ENCODE assay signal across 12 cellular contexts in the genomic region with DNA sequence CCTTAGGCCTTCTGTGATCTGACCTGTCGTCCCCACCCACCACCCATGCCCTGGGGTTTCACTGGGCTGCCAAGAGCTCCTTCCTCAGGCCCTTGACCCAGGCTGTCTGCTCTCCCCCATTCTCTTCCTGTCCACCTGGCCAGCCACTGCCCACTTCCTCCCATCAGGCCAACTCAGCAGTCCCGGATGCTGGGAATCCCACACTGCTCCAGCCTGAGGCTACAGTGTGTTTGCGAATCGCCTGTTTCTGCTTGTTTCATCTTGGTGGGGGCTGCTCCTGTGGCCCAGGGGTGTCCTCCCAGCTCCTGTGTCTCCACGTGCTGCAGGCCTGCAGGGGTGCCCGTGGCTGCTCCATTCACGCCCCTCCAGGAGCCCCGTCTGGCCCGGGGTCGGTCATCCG. TPM values are rescaled to one million over a fixed set of nuclear protein-coding genes. Genes with fewer than 3 reads are reported as not detected.
DNase-seq lines count a peak whose midpoint lies in the region; ATAC-seq, FAIRE-seq and TF ChIP-seq lines count a peak whose summit lies in the region.
"Had no signal": no experiment of that assay in that cellular context is flagged by ENCODE, and none has a peak within 500 bp of the region (broad histone marks: within the 10 kb centered on the region; RNA-seq: fewer than 3 reads in every experiment).

No MANE protein-coding gene starts in this region.

- peaks cover 20% of the 10 kb centered on the region for H3K27me3 ChIP-seq in CD8-positive, alpha-beta memory T cell (ENCODE audit: insufficient read depth, low read length, poor library complexity, severe bottlenecking)
- peaks cover 5 to 15% of the 10 kb centered on the region in 2 donors for H3K27me3 ChIP-seq in small intestine (ENCODE audit: control insufficient read depth in 2 of 2, insufficient read depth in 2 of 2, low read length in 2 of 2)

- in situ Hi-C loops in astrocyte of the cerebellum (cut with HindIII; ENCODE audit: low sequenced_read_pairs), result loop anchor here (10.0 kb wide), 1 partner anchor 261 kb away; a partner anchor contains a TSS

- TF ChIP-seq CTCF in LNCaP clone FGC (IDR thresholded peaks at IDR 0.05; ENCODE audit: control insufficient read depth, extremely low read depth, insufficient read depth) (no peak), astrocyte of the cerebellum (IDR thresholded peaks at IDR 0.05; ENCODE audit: low read depth, low read length, missing control alignments) (no peak), WTC11 (IDR thresholded peaks at IDR 0.05) (no peak)

- no peaks in the 10 kb centered on the region for H3K36me3 ChIP-seq in CD8-positive, alpha-beta memory T cell (ENCODE audit: insufficient read depth, low read length)
- no peaks in the 10 kb centered on the region for H3K36me3 ChIP-seq in small intestine (ENCODE audit: control insufficient read depth in 2 of 2, insufficient read depth in 2 of 2, low read length in 2 of 2)

- H3K4me1 ChIP-seq in CD8-positive, alpha-beta memory T cell (ENCODE audit: insufficient read depth, low read length), result peaks cover 7% of the 10 kb centered on the region
- H3K4me1 ChIP-seq in small intestine (ENCODE audit: control insufficient read depth in 2 of 2, insufficient read depth in 1 of 2, low read depth in 1 of 2, low read length in 1 of 2), result peaks cover 3% of the 10 kb centered on the region in 2 donors

- H3K4me3 Mint-ChIP-seq in CD8-positive, alpha-beta memory T cell, result peak overlapping the region in 6 of 7 donors; percentile 29 to 83 (median 42)
- H3K4me3 Mint-ChIP-seq in naive B cell, result peak overlapping the region in 7 of 8 donors; percentile 30 to 64 (median 44)
- H3K4me3 Mint-ChIP-seq in WTC11, result no peak overlapping the region
- H3K4me3 Mint-ChIP-seq: type B pancreatic cell had no signal

- POLR2A ChIA-PET in CD8-positive, alpha-beta memory T cell (lab: Charles Lee), result interaction anchor here (0.6 to 5.9 kb wide), 5 partner anchors 12 to 74 kb away, joined by 3 to 53 read pairs (median 5); a partner anchor contains a TSS
- POLR2A ChIA-PET in WTC11 (lab: Charles Lee), result interaction anchor here (0.6 kb wide), 1 partner anchor 1540 kb away, joined by 3 read pairs; no protein-coding TSS in a partner anchor

- ATAC-seq in naive B cell (ENCODE audit: low read depth in 2 of 2), result no peak
- no peak for ATAC-seq in WTC11
- no peak for ATAC-seq in GM18520 (IDR thresholded peaks at IDR 0.05; ENCODE audit: unreplicated experiment)

- no peaks in the 10 kb centered on the region for H3K9me3 Mint-ChIP-seq in CD8-positive, alpha-beta memory T cell
- no peaks in the 10 kb centered on the region for H3K9me3 Mint-ChIP-seq in naive B cell
- no peaks in the 10 kb centered on the region for H3K9me3 Mint-ChIP-seq in WTC11
- H3K9me3 Mint-ChIP-seq: central memory CD8-positive, alpha-beta T cell; type B pancreatic cell had no signal

- H3K9me3 ChIP-seq in CD8-positive, alpha-beta memory T cell (ENCODE audit: low read length), result no peaks in the 10 kb centered on the region
- no peaks in the 10 kb centered on the region for H3K9me3 ChIP-seq in small intestine (ENCODE audit: control insufficient read depth, low read depth)

- CTCF ChIA-PET in CD8-positive, alpha-beta memory T cell (lab: Charles Lee), result interaction anchor here (0.9 to 22.8 kb wide), 4 partner anchors 9 to 71 kb away, joined by 3 to 332 read pairs (median 84); a partner anchor contains a TSS
- CTCF ChIA-PET in WTC11 (lab: Charles Lee), result interaction anchor here (0.8 to 8.8 kb wide), 5 partner anchors 13 to 359 kb away, joined by 3 to 90 read pairs (median 22); a partner anchor contains a TSS

- no peak for DNase-seq in CD8-positive, alpha-beta memory T cell
- no peak for DNase-seq in LNCaP clone FGC (ENCODE audit: low read depth)
- DNase-seq in astrocyte of the cerebellum (ENCODE audit: low read depth), result no peak
- DNase-seq in naive B cell, result no peak
- no peak for DNase-seq in small intestine
- no peak for DNase-seq in WTC11 (ENCODE audit: low spot score)
- DNase-seq in HUDEP-2 (lab: John Stamatoyannopoulos, UW; ENCODE audit: unreplicated experiment in 76 of 76), result no peak
- DNase-seq: stimulated activated CD4-positive, alpha-beta T cell treated with anti-CD3 and anti-CD28 coated beads, Interleukin-2, amount 100 ng/mL, for 24 hours had no signal

- no peak overlapping the region for H3K4me3 ChIP-seq in CD8-positive, alpha-beta memory T cell (ENCODE audit: low read length)
- H3K4me3 ChIP-seq in LNCaP clone FGC (ENCODE audit: low read depth, low read length) (peak overlapping the region; percentile 42; the same call in 1 of the 2 replicates), astrocyte of the cerebellum (ENCODE audit: low read depth, low read length) (peak overlapping the region; percentile 19), small intestine (ENCODE audit: low read depth in 1 of 2, low read length in 2 of 2) (no peak overlapping the region)

- peaks cover 2 to 20% of the 10 kb centered on the region in 2 donors for H3K27me3 Mint-ChIP-seq in CD8-positive, alpha-beta memory T cell
- H3K27me3 Mint-ChIP-seq in naive B cell (peaks cover 6 to 46% (median 13%) of the 10 kb centered on the region in 3 donors), WTC11 (ENCODE audit: low read depth) (peaks cover 43% of the 10 kb centered on the region)

- H3K27ac Mint-ChIP-seq in CD8-positive, alpha-beta memory T cell, result peak overlapping the region in 1 of 8 donors; percentile 54
- H3K27ac Mint-ChIP-seq in naive B cell (no peak overlapping the region), WTC11 (no peak overlapping the region)
- H3K27ac Mint-ChIP-seq: type B pancreatic cell had no signal

- H3K27ac ChIP-seq in CD8-positive, alpha-beta memory T cell (ENCODE audit: low read depth, low read length), result no peak overlapping the region
- H3K27ac ChIP-seq in small intestine (ENCODE audit: low read depth in 1 of 2, low read length in 1 of 2), result no peak overlapping the region

- 61 to 69% (median 63%) methylated on average over 10 to 11 of the region's 11 CpGs for WGBS in small intestine, 3 donors

- H3K4me1 Mint-ChIP-seq in CD8-positive, alpha-beta memory T cell, result peaks cover 6 to 18% (median 9%) of the 10 kb centered on the region in 3 donors
- H3K4me1 Mint-ChIP-seq in naive B cell (peaks cover 7 to 9% (median 8%) of the 10 kb centered on the region in 3 donors), WTC11 (peaks cover 9% of the 10 kb centered on the region)

- H3K36me3 Mint-ChIP-seq in CD8-positive, alpha-beta memory T cell, result no peaks in the 10 kb centered on the region
- no peaks in the 10 kb centered on the region for H3K36me3 Mint-ChIP-seq in naive B cell
- H3K36me3 Mint-ChIP-seq in WTC11, result no peaks in the 10 kb centered on the region
- H3K36me3 Mint-ChIP-seq: type B pancreatic cell had no signal

- no peak for FAIRE-seq in small intestine (lab: Jason Lieb, UNC)
- FAIRE-seq: GM18507 had no signal

TF ChIP-seq in WTC11, 78 proteins besides CTCF, POLR2A, EP300 and RAD21 (continues in another document):
- TF ChIP-seq JAZF1 (CRISPR knock-in tag; IDR thresholded peaks at IDR 0.05) (no peak), EMX1 (CRISPR knock-in tag; IDR thresholded peaks at IDR 0.05) (no peak), TEAD4 (CRISPR knock-in tag; IDR thresholded peaks at IDR 0.05) (no peak), CREB1 (CRISPR knock-in tag; IDR thresholded peaks at IDR 0.05) (no peak), ESRRA (CRISPR knock-in tag; IDR thresholded peaks at IDR 0.05; ENCODE audit: borderline replicate concordance) (no peak), GTF2I (CRISPR knock-in tag; conservative IDR thresholded peaks at IDR 0.05) (no peak)
- TF ChIP-seq, protein P1, sequence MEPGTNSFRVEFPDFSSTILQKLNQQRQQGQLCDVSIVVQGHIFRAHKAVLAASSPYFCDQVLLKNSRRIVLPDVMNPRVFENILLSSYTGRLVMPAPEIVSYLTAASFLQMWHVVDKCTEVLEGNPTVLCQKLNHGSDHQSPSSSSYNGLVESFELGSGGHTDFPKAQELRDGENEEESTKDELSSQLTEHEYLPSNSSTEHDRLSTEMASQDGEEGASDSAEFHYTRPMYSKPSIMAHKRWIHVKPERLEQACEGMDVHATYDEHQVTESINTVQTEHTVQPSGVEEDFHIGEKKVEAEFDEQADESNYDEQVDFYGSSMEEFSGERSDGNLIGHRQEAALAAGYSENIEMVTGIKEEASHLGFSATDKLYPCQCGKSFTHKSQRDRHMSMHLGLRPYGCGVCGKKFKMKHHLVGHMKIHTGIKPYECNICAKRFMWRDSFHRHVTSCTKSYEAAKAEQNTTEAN (CRISPR knock-in tag; IDR thresholded peaks at IDR 0.05), result no peak

RNA-seq across cellular contexts. Expression of a gene that starts 0.8 kb away (rescaled TPM):
- total RNA-seq in CD8-positive, alpha-beta memory T cell, result 10 to 100 TPM; 34.8 to 38.2 TPM
- polyA plus RNA-seq in CD8-positive, alpha-beta memory T cell, result 50.3 TPM
- polyA plus RNA-seq in naive B cell (ENCODE audit: low read depth in 6 of 6) (10 to 100 TPM in 1 of 6 donors, 1 to 10 TPM in 4, not detected in 1; 4.0 to 10.2 (median 6.2) TPM), small intestine (10 to 100 TPM in 2 of 3 donors, 1 to 10 TPM in 1; 4.9 to 14.1 (median 11.5) TPM)
- 30.9 to 64.3 TPM (median 61.4 TPM) in 3 replicates for total RNA-seq in WTC11 (2021)

RNA-seq across cellular contexts. Expression of a gene that starts 6.9 kb away (rescaled TPM):
- 10 to 100 TPM; 64.2 to 72.0 TPM for total RNA-seq in CD8-positive, alpha-beta memory T cell
- polyA plus RNA-seq in CD8-positive, alpha-beta memory T cell, result 127 TPM
- polyA plus RNA-seq in naive B cell (ENCODE audit: low read depth in 6 of 6) (10 to 100 TPM; 21.5 to 62.0 (median 38.0) TPM), small intestine (10 to 100 TPM; 36.5 to 55.5 (median 39.7) TPM)
- total RNA-seq in WTC11 (2021), result 40.6 to 43.1 TPM (median 43.0 TPM) in 3 replicates

RNA-seq across cellular contexts. Expression of a gene that starts 8.5 kb away (rescaled TPM):
- total RNA-seq in CD8-positive, alpha-beta memory T cell, result 10 to 100 TPM in 1 of 2 experiments, 1 to 10 TPM in 1; 7.6 to 11.1 TPM
- polyA plus RNA-seq in CD8-positive, alpha-beta memory T cell, result 16.9 TPM
- 1 to 10 TPM in 1 of 6 donors, under 1 TPM in 4, not detected in 1; 0.23 to 7.9 (median 0.56) TPM for polyA plus RNA-seq in naive B cell (ENCODE audit: low read depth in 6 of 6)
- polyA plus RNA-seq in small intestine, result 1 to 10 TPM in 2 of 3 donors, under 1 TPM in 1; 0.81 to 3.4 (median 1.3) TPM
- total RNA-seq in WTC11 (2021), result 22.7 to 28.6 TPM (median 27.3 TPM) in 3 replicates

RNA-seq across cellular contexts. Expression of a gene that starts 12.2 kb away (rescaled TPM):
- 1 to 10 TPM; 9.8 to 9.9 TPM for total RNA-seq in CD8-positive, alpha-beta memory T cell
- polyA plus RNA-seq in CD8-positive, alpha-beta memory T cell, result 0.53 TPM
- polyA plus RNA-seq in naive B cell (ENCODE audit: low read depth in 6 of 6) (under 1 TPM in 2 of 6 donors, not detected in 4; 0.41 to 0.95 TPM), small intestine (1 to 10 TPM in 1 of 3 donors, under 1 TPM in 1, not detected in 1; 0.95 to 1.6 TPM)
- 19.4 to 20.8 TPM (median 20.2 TPM) in 3 replicates for total RNA-seq in WTC11 (2021)

RNA-seq across cellular contexts. Expression of a gene that starts 12.8 kb away (rescaled TPM):
- total RNA-seq in CD8-positive, alpha-beta memory T cell, result 10 to 100 TPM; 31.5 to 35.6 TPM
- polyA plus RNA-seq in CD8-positive, alpha-beta memory T cell, result 10.7 TPM
- 1 to 10 TPM; 1.5 to 8.5 (median 2.9) TPM for polyA plus RNA-seq in naive B cell (ENCODE audit: low read depth in 6 of 6)
- polyA plus RNA-seq in small intestine, result 1 to 10 TPM; 1.4 to 4.8 (median 2.2) TPM
- 38.4 to 41.7 TPM (median 39.4 TPM) in 3 replicates for total RNA-seq in WTC11 (2021)

Comparison
In these comparisons a context has a peak if more than half of its experiments do, and no peak if none do; other contexts are left out.
1. H3K4me3 ChIP-seq: peak in LNCaP clone FGC (single experiment) and astrocyte of the cerebellum (single experiment); none in CD8-positive, alpha-beta memory T cell (single experiment) and small intestine (0 of 2).